In the genomic region with DNA sequence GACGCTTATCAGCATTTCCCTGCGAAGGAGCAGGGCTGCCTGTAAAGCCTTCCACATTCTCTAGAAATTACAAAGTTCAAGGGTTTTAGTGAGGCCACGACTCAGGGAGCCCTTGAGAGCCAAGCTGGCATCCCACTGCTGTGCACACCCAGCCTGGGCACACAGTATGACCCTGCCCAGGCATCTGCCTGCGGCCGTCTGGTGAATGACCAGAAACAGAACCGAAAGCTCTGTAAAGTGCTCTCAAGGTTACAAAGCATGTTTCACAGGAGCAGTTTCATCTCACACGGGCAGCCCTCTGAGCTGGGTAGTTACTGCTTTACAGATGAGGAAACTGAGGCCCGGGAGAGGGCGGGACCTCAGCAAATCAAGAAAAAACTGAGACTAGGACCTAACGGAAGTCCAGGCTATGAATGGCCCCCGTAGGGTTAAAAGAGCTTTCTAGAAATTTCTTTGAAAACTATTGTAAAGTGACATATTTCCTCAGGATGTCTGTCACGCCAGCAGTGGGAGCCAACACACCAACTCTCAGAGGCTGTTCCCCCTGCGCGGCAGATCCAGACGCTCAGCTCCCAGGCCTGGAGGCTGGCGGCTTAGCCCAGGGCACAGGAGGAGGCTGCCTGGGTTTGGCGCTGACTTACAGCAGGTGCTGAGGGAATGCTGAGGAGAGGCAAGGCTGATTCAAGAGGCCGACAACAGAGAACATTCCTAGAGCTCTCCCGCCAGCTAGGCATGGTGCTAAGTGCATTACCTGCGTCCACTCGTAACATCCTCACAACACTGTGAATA, we compare ENCODE assay signal across 9 cellular contexts. TPM values are rescaled to one million over a fixed set of nuclear protein-coding genes. Genes with fewer than 3 reads are reported as not detected.
A peak's percentile ranks its signal among the peaks of the same experiment; 100 is the strongest.
DNase-seq lines count a peak whose midpoint lies in the region; ATAC-seq and TF ChIP-seq lines count a peak whose summit lies in the region.
"Had no signal": no experiment of that assay in that cellular context is flagged by ENCODE, and none has a peak within 500 bp of the region (broad histone marks: within the 10 kb centered on the region; RNA-seq: fewer than 3 reads in every experiment).

No MANE protein-coding gene starts in this region.

- H3K18ac ChIP-seq in trophoblast cell (ENCODE audit: low read length): no peak overlapping the region

- no peaks in the 10 kb centered on the region for H3K36me3 Mint-ChIP-seq in HFFc6 (ENCODE audit: low read depth)

- H3K27me3 Mint-ChIP-seq in HFFc6 (ENCODE audit: insufficient read depth): peaks cover 27% of the 10 kb centered on the region

- H4K91ac ChIP-seq in trophoblast cell (ENCODE audit: low read depth, low read length): no peak overlapping the region

- H4K8ac ChIP-seq in trophoblast cell (ENCODE audit: low read depth, low read length): no peak overlapping the region

- no peak overlapping the region for H2AK5ac ChIP-seq in trophoblast cell (ENCODE audit: low read length)

- no peak for ATAC-seq in GM21528 (IDR thresholded peaks at IDR 0.05; ENCODE audit: low FRiP score, unreplicated experiment)

- H3K4me3 Mint-ChIP-seq in HFFc6: no peak overlapping the region

- peak; percentile 66 for DNase-seq in NCI-H82 (lab: John Stamatoyannopoulos, UW)
- no peak for DNase-seq in NCI-H82 treated with DMSO at 0.1 percent for 48 hours (lab: John Stamatoyannopoulos, UW; ENCODE audit: unreplicated experiment)
- DNase-seq in HFFc6: no peak
- no peak for DNase-seq in astrocyte of the spinal cord (ENCODE audit: low read depth, low spot score)
- peak; percentile 77 to 86 for DNase-seq in trophoblast cell
- DNase-seq in erythroblast (lab: John Stamatoyannopoulos, UW): no peak
- no peak for DNase-seq in HuH-7.5 (ENCODE audit: low spot score)
- DNase-seq: amniotic stem cell had no signal

- H3K9me3 Mint-ChIP-seq in HFFc6: no peaks in the 10 kb centered on the region

- H3K4me3 ChIP-seq in astrocyte of the spinal cord (ENCODE audit: low read depth, low read length) (no peak overlapping the region), trophoblast cell (ENCODE audit: low read depth, low read length) (no peak overlapping the region)

- H3K79me1 ChIP-seq in trophoblast cell (ENCODE audit: low read length): no peaks in the 10 kb centered on the region

- TF ChIP-seq CTCF in HFFc6 (IDR thresholded peaks at IDR 0.05) (peak; percentile 34), astrocyte of the spinal cord (IDR thresholded peaks at IDR 0.05; ENCODE audit: low read depth, low read length) (peak; percentile 14)

- no peak overlapping the region for H3K27ac Mint-ChIP-seq in HFFc6

- H2BK12ac ChIP-seq in trophoblast cell (ENCODE audit: low read length): no peak overlapping the region

- H2BK5ac ChIP-seq in trophoblast cell (ENCODE audit: low read depth, low read length, poor library complexity): no peak overlapping the region

- H3K4me1 Mint-ChIP-seq in HFFc6 (ENCODE audit: low read depth): no peaks in the 10 kb centered on the region

- H3K27ac ChIP-seq in trophoblast cell (ENCODE audit: low read depth, low read length): no peak overlapping the region

- H3K4ac ChIP-seq in trophoblast cell (ENCODE audit: low read depth, low read length): no peak overlapping the region

- no peak overlapping the region for H3K4me2 ChIP-seq in trophoblast cell (ENCODE audit: low read length)

- peaks cover 2% of the 10 kb centered on the region for H3K9me3 ChIP-seq in trophoblast cell (ENCODE audit: insufficient read depth, low read depth, low read length)

- peaks cover 0 to 8% of the 10 kb centered on the region in 2 experiments for H3K4me1 ChIP-seq in trophoblast cell (ENCODE audit: control insufficient read depth in 1 of 2, insufficient read depth in 2 of 2, low read length in 2 of 2)

- no peak overlapping the region for H2BK120ac ChIP-seq in trophoblast cell (ENCODE audit: insufficient read depth, low read length, poor library complexity)

- no peak overlapping the region for H3K9ac ChIP-seq in trophoblast cell (ENCODE audit: low read length)

- no peak overlapping the region for H3K23ac ChIP-seq in trophoblast cell (ENCODE audit: low read length)

- no peak overlapping the region for H3K14ac ChIP-seq in trophoblast cell (ENCODE audit: low read length)

- H3K36me3 ChIP-seq in trophoblast cell (ENCODE audit: control insufficient read depth in 1 of 2, insufficient read depth in 2 of 2, low read length in 2 of 2): no peaks in the 10 kb centered on the region

- no peak for TF ChIP-seq POLR2A in erythroblast (IDR thresholded peaks at IDR 0.05; ENCODE audit: low read length)

- peaks cover 7% of the 10 kb centered on the region for H3K27me3 ChIP-seq in trophoblast cell (ENCODE audit: insufficient read depth, low read length)

- in situ Hi-C loops in astrocyte of the spinal cord (cut with HindIII; ENCODE audit: low sequenced_read_pairs): no loop called here

- H2AFZ ChIP-seq in trophoblast cell (ENCODE audit: insufficient read depth, low read length, poor library complexity): no peak overlapping the region

- no peak overlapping the region for H4K12ac ChIP-seq in trophoblast cell (ENCODE audit: low read depth, low read length)

- whole genome bisulfite sequencing in trophoblast cell (ENCODE audit: extremely low coverage, insufficient coverage, insufficient read length): no CpG with 5 or more reads among the region's 21 CpGs

- H3K79me2 ChIP-seq in trophoblast cell (ENCODE audit: control insufficient read depth, insufficient read depth, low read length, poor library complexity): no peaks in the 10 kb centered on the region

RNA-seq across cellular contexts. Expression of a gene that starts 7.7 kb away (rescaled TPM):
- total RNA-seq in HFFc6 (2021; fragmentation: NEBNext Ultra II Directional; extraction: Animal tissue kit (Norgen Biotek cat#: 25700)): 10 to 100 TPM; 26.7 to 33.4 (median 30.1) TPM
- polyA plus RNA-seq in trophoblast cell (2013): 13.8 and 14.7 TPM in 2 replicates

Comparison
In these comparisons a context has a peak if more than half of its experiments do, and no peak if none do; other contexts are left out.
1. DNase-seq: peak in NCI-H82 (single experiment) and trophoblast cell (2 of 2); none in NCI-H82 treated with DMSO at 0.1 percent for 48 hours (single experiment), HFFc6 (single experiment), astrocyte of the spinal cord (single experiment), erythroblast (0 of 2) and HuH-7.5 (single experiment).